11 cellular contexts compared by ENCODE assay signal in genomic region chr15:45112592-45113379, GRCh38. TPM values are rescaled to one million over a fixed set of nuclear protein-coding genes. Genes with fewer than 3 reads are reported as not detected.
DNase-seq lines count a peak whose midpoint lies in the region; ATAC-seq and TF ChIP-seq lines count a peak whose summit lies in the region.
"Had no signal": no experiment of that assay in that cellular context is flagged by ENCODE, and none has a peak within 500 bp of the region (broad histone marks: within the 10 kb centered on the region; RNA-seq: fewer than 3 reads in every experiment).

No MANE protein-coding gene starts in this region.

- H3K79me2 ChIP-seq in smooth muscle cell (ENCODE audit: low read depth) = no peaks in the 10 kb centered on the region

- H3K4me3 ChIP-seq in iPS-11a (ENCODE audit: low read depth, low read length) = peak overlapping the region; percentile 14
- peak overlapping the region; percentile 36 for H3K4me3 ChIP-seq in smooth muscle cell

- TF ChIP-seq CTCF in smooth muscle cell (IDR thresholded peaks at IDR 0.05; ENCODE audit: borderline replicate concordance, insufficient read depth, poor library complexity, severe bottlenecking) = no peak

- peak; percentile 32 for ATAC-seq in T-helper 17 cell

- peak overlapping the region; percentile 21 for H3K4me3 Mint-ChIP-seq in T-helper 1 cell treated with Interleukin-12 subunit alpha and Interleukin-12 subunit beta and Interleukin-4 antibody, amounts not matched to agents 30 μg/mL and 1 μg/mL, for 36 hours
- H3K4me3 Mint-ChIP-seq in T-helper 17 cell = peak overlapping the region; percentile 81

- no peaks in the 10 kb centered on the region for H3K36me3 Mint-ChIP-seq in T-helper 1 cell treated with Interleukin-12 subunit alpha and Interleukin-12 subunit beta and Interleukin-4 antibody, amounts not matched to agents 30 μg/mL and 1 μg/mL, for 36 hours (ENCODE audit: low read depth)
- H3K36me3 Mint-ChIP-seq in T-helper 17 cell (ENCODE audit: low read depth) = peaks cover 4% of the 10 kb centered on the region

- no peak overlapping the region for H3K27ac Mint-ChIP-seq in T-helper 1 cell treated with Interleukin-12 subunit alpha and Interleukin-12 subunit beta and Interleukin-4 antibody, amounts not matched to agents 30 μg/mL and 1 μg/mL, for 36 hours
- no peak overlapping the region for H3K27ac Mint-ChIP-seq in T-helper 17 cell

- H3K4me2 ChIP-seq in smooth muscle cell = peak overlapping the region; percentile 81

- H4K20me1 ChIP-seq in smooth muscle cell (ENCODE audit: low read depth) = no peaks in the 10 kb centered on the region

- H3K36me3 ChIP-seq in smooth muscle cell (ENCODE audit: low read depth) = no peaks in the 10 kb centered on the region

- H3K4me1 Mint-ChIP-seq in T-helper 1 cell treated with Interleukin-12 subunit alpha and Interleukin-12 subunit beta and Interleukin-4 antibody, amounts not matched to agents 30 μg/mL and 1 μg/mL, for 36 hours (ENCODE audit: low read depth) = peaks cover 13% of the 10 kb centered on the region
- peaks cover 32% of the 10 kb centered on the region for H3K4me1 Mint-ChIP-seq in T-helper 17 cell

- H3K4me1 ChIP-seq in smooth muscle cell (ENCODE audit: low read depth) = peaks cover 8% of the 10 kb centered on the region

- H3K9me3 Mint-ChIP-seq in T-helper 1 cell treated with Interleukin-12 subunit alpha and Interleukin-12 subunit beta and Interleukin-4 antibody, amounts not matched to agents 30 μg/mL and 1 μg/mL, for 36 hours = no peaks in the 10 kb centered on the region

- H3K9me3 ChIP-seq in T-helper 17 cell (ENCODE audit: control insufficient read depth, low read length, poor library complexity, severe bottlenecking) = no peaks in the 10 kb centered on the region
- H3K9me3 ChIP-seq in smooth muscle cell (replicated peaks; ENCODE audit: low read depth) = no peaks in the 10 kb centered on the region

- no peak overlapping the region for H2AFZ ChIP-seq in smooth muscle cell (ENCODE audit: low read depth)

- no peak overlapping the region for H3K27ac ChIP-seq in smooth muscle cell (ENCODE audit: low read depth)

- 7% methylated on average over 45 of the region's 57 CpGs for WGBS in smooth muscle cell (ENCODE audit: low lambda C conversion rate)

- peaks cover 81% of the 10 kb centered on the region for H3K27me3 Mint-ChIP-seq in T-helper 1 cell treated with Interleukin-12 subunit alpha and Interleukin-12 subunit beta and Interleukin-4 antibody, amounts not matched to agents 30 μg/mL and 1 μg/mL, for 36 hours (ENCODE audit: low read depth)
- H3K27me3 Mint-ChIP-seq in T-helper 17 cell = peaks cover 84% of the 10 kb centered on the region

- no peak overlapping the region for H3K9ac ChIP-seq in smooth muscle cell (ENCODE audit: low read depth)

- H3K27me3 ChIP-seq in smooth muscle cell (ENCODE audit: low read depth) = peaks cover 94% of the 10 kb centered on the region

- no peaks in the 10 kb centered on the region for H3F3A ChIP-seq in smooth muscle cell (ENCODE audit: low read depth)

- no peak for DNase-seq in T-helper 1 cell
- no peak for DNase-seq in T-helper 17 cell
- DNase-seq in smooth muscle cell (lab: John Stamatoyannopoulos, UW; ENCODE audit: unreplicated experiment) = no peak
- DNase-seq in NCI-H128 (lab: John Stamatoyannopoulos, UW; ENCODE audit: unreplicated experiment) = no peak
- no peak for DNase-seq in DMS153 (lab: John Stamatoyannopoulos, UW)
- no peak for DNase-seq in RPMI8226
- DNase-seq: effector CD8-positive, alpha-beta T cell; NCI-H187 treated with DMSO at 0.1 percent for 48 hours had no signal

RNA-seq across cellular contexts. Expression of gene DUOX2, which starts 1.2 kb away (rescaled TPM):
- under 1 TPM in 1 of 2 donors, not detected in 1; 0.27 TPM for total RNA-seq in T-helper 17 cell
- total RNA-seq in smooth muscle cell = 0.36 and 1.4 TPM in 2 replicates
- polyA plus RNA-seq in smooth muscle cell = 0.34 and 1.2 TPM in 2 replicates
- total RNA-seq: myocyte had no signal

RNA-seq across cellular contexts. Expression of gene DUOXA2, which starts 1.3 kb away (rescaled TPM):
- total RNA-seq in T-helper 17 cell (not detected), smooth muscle cell (not detected in 2 replicates)
- polyA plus RNA-seq in smooth muscle cell = 0.24 TPM in 1 of 2 replicates, not detected in the other
- total RNA-seq: myocyte had no signal

RNA-seq across cellular contexts. Expression of gene DUOXA1, which starts 16.9 kb away (rescaled TPM):
- total RNA-seq in T-helper 17 cell (under 1 TPM in 1 of 2 donors, not detected in 1; 0.57 TPM), smooth muscle cell (6.0 and 7.6 TPM in 2 replicates)
- polyA plus RNA-seq in smooth muscle cell = 2.8 and 7.9 TPM in 2 replicates
- total RNA-seq: myocyte had no signal

RNA-seq across cellular contexts. Expression of gene DUOX1, which starts 17.0 kb away (rescaled TPM):
- total RNA-seq in T-helper 17 cell (under 1 TPM in 1 of 2 donors, not detected in 1; 0.42 TPM), smooth muscle cell (3.5 and 4.4 TPM in 2 replicates)
- polyA plus RNA-seq in smooth muscle cell = 5.8 and 13.8 TPM in 2 replicates
- total RNA-seq: myocyte had no signal
